Comparison of ENCODE assay signal across 1 cellular context in genomic region chr18:26579941-26580618, GRCh38.
TF ChIP-seq lines count a peak whose summit lies in the region.

No MANE protein-coding gene starts in this region.

TF ChIP-seq in HepG2, 621 proteins besides CTCF, POLR2A, EP300 and RAD21 (continued from another document):
- TF ChIP-seq CEBPZ (IDR thresholded peaks at IDR 0.05; ENCODE audit: low read length) (no peak), ZKSCAN8 (CRISPR knock-in tag; IDR thresholded peaks at IDR 0.05; ENCODE audit: borderline replicate concordance) (0 out of 2 replicates have a peak, but pooled peaks have one; percentile 45)
TF ChIP-seq in HepG2: peak in this region for 2.
